In the genomic region with DNA sequence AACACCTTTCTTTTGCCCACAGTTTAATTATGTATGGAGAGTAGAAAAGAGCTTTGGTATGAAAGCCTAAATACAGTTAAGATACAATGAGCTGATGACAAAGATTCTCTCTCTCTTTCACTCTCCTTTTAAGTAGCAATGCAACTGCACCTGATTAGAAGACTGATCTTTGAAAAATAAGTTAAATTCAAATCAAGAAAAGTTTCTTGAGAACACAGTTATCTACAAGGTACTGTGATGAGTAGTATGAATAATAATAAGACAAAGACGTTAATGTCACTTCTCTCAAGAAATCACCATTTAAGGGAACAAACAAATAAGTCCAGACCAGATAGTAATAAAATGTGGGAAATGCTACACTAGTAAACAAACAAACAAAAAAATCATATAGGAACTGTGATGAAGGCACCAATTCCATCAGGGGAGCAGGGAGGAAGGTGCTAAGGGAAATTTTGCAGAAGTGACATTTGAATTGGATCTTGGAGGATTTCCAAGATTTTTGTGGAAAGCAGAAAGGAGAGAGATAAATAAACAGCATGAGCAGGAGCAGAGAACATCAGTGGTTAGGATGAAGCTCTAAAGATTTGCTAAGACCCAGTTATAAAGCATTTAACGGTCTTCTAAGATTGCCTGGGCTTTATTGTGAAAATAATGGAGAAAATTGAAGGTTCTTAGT, we compare ENCODE assay signal across 11 cellular contexts.
DNase-seq lines count a peak whose midpoint lies in the region; ATAC-seq and TF ChIP-seq lines count a peak whose summit lies in the region.
"Had no signal": no experiment of that assay in that cellular context is flagged by ENCODE, and none has a peak within 500 bp of the region (broad histone marks: within the 10 kb centered on the region; RNA-seq: fewer than 3 reads in every experiment).

No MANE protein-coding gene starts in this region.

- H3K9ac ChIP-seq in HUES64 (ENCODE audit: low read depth, low read length) = no peak overlapping the region

- H3K4me1 Mint-ChIP-seq in Calu3 (ENCODE audit: low read depth, unreplicated experiment) = peaks cover 61% of the 10 kb centered on the region
- no peaks in the 10 kb centered on the region for H3K4me1 Mint-ChIP-seq in nephron progenitor cell

- H3K36me3 ChIP-seq in HUES64 (ENCODE audit: insufficient read depth, low read length) (no peaks in the 10 kb centered on the region), muscle layer of duodenum (ENCODE audit: control insufficient read depth in 1 of 2, insufficient read depth in 2 of 2, low read length in 2 of 2) (peaks cover 0 to 27% of the 10 kb centered on the region in 2 donors), gastrocnemius medialis (no peaks in the 10 kb centered on the region)

- H3K4me3 ChIP-seq in HUES64 (ENCODE audit: low read length) = no peak overlapping the region
- no peak overlapping the region for H3K4me3 ChIP-seq in cardiac fibroblast (replicated peaks in 1 of 2; ENCODE audit: low read depth in 2 of 2, low read length in 2 of 2)
- no peak overlapping the region for H3K4me3 ChIP-seq in muscle layer of duodenum (ENCODE audit: low read depth in 1 of 2, low read length in 2 of 2)
- no peak overlapping the region for H3K4me3 ChIP-seq in gastrocnemius medialis

- no peaks in the 10 kb centered on the region for H3K9me3 ChIP-seq in HUES64 (ENCODE audit: insufficient read depth, low read depth, low read length)
- no peaks in the 10 kb centered on the region for H3K9me3 ChIP-seq in muscle layer of duodenum (ENCODE audit: control insufficient read depth in 1 of 2, low read length in 2 of 2)
- no peaks in the 10 kb centered on the region for H3K9me3 ChIP-seq in gastrocnemius medialis

- no peak for DNase-seq in Calu3
- DNase-seq in cardiac fibroblast (ENCODE audit: low read depth in 2 of 2) = peak; percentile 44 to 66
- DNase-seq in hypothalamus (lab: John Stamatoyannopoulos, UW) = no peak
- no peak for DNase-seq in NCI-H1092 (lab: John Stamatoyannopoulos, UW)
- no peak for DNase-seq in nephron progenitor cell
- no peak for DNase-seq in gastrocnemius medialis
- DNase-seq: activated effector memory CD4-positive, alpha-beta T cell treated with Interleukin-2 at 50 U/mL for 16 hours; naive thymus-derived CD8-positive, alpha-beta T cell; T-cell had no signal

- no TSS peak for BruUV-seq in Calu3 (replicated peaks; lab: Mats Ljungman, UMichigan)

- H3K4me3 Mint-ChIP-seq in Calu3 (ENCODE audit: low read depth, unreplicated experiment) (peak overlapping the region; percentile 63), nephron progenitor cell (no peak overlapping the region)
- H3K4me3 Mint-ChIP-seq: naive thymus-derived CD8-positive, alpha-beta T cell; T-cell had no signal

- CTCF ChIA-PET in Calu3 (lab: Charles Lee) = interaction anchor here (1.0 to 2.0 kb wide), 3 partner anchors 14 to 163 kb away, joined by 3 to 10 read pairs (median 7); no protein-coding TSS in a partner anchor

- intact Hi-C loops in Calu3 (cut with micrococcal nuclease; ENCODE audit: unreplicated experiment) = loop anchor here (5.0 kb wide), 1 partner anchor 67 kb away; no protein-coding TSS in a partner anchor
- intact Hi-C loops in gastrocnemius medialis (cut with DNase I; ENCODE audit: low total_unique reads) = no loop called here

- peaks cover 9% of the 10 kb centered on the region; the same call in 1 of the 2 replicates for H3K4me1 ChIP-seq in HUES64 (ENCODE audit: insufficient read depth, low read length)
- H3K4me1 ChIP-seq in muscle layer of duodenum (ENCODE audit: control insufficient read depth in 1 of 2, insufficient read depth in 2 of 2, low read length in 2 of 2) = peaks cover 0 to 12% of the 10 kb centered on the region in 2 donors
- peaks cover 13 to 15% of the 10 kb centered on the region in 2 donors for H3K4me1 ChIP-seq in gastrocnemius medialis

- H3K36me3 Mint-ChIP-seq in Calu3 (ENCODE audit: insufficient read depth, unreplicated experiment) = peaks cover 13% of the 10 kb centered on the region
- no peaks in the 10 kb centered on the region for H3K36me3 Mint-ChIP-seq in nephron progenitor cell (ENCODE audit: low read depth)
- H3K36me3 Mint-ChIP-seq: naive thymus-derived CD8-positive, alpha-beta T cell; T-cell had no signal

- H3K27ac ChIP-seq in HUES64 (ENCODE audit: low read depth, low read length) = peak overlapping the region; percentile 37; the same call in 1 of the 2 replicates
- peak overlapping the region; percentile 80 for H3K27ac ChIP-seq in muscle layer of duodenum (ENCODE audit: low read length)
- H3K27ac ChIP-seq in gastrocnemius medialis = no peak overlapping the region

- no peak for TF ChIP-seq CTCF in Calu3 (IDR thresholded peaks at IDR 0.05; ENCODE audit: unreplicated experiment)
- no peak for TF ChIP-seq CTCF in cardiac fibroblast (IDR thresholded peaks at IDR 0.05; ENCODE audit: low read depth, low read length)
- TF ChIP-seq CTCF in nephron progenitor cell (IDR thresholded peaks at IDR 0.05) = no peak
- TF ChIP-seq CTCF in gastrocnemius medialis (IDR thresholded peaks at IDR 0.05 in 4 of 5, conservative IDR thresholded peaks at IDR 0.05 in 1 of 5) = no peak

- 95% methylated on average over 1 of the region's 2 CpGs for WGBS in HUES64

- H3K27me3 ChIP-seq in HUES64 (ENCODE audit: insufficient read depth, low read length) (no peaks in the 10 kb centered on the region), muscle layer of duodenum (ENCODE audit: low read depth, low read length) (no peaks in the 10 kb centered on the region), gastrocnemius medialis (no peaks in the 10 kb centered on the region)

- H3K9me3 Mint-ChIP-seq in Calu3 (ENCODE audit: low read depth, unreplicated experiment) (no peaks in the 10 kb centered on the region), nephron progenitor cell (no peaks in the 10 kb centered on the region)
- H3K9me3 Mint-ChIP-seq: naive thymus-derived CD8-positive, alpha-beta T cell; T-cell had no signal

- H3K27ac Mint-ChIP-seq in Calu3 (ENCODE audit: unreplicated experiment) = peak overlapping the region; percentile 93
- no peak overlapping the region for H3K27ac Mint-ChIP-seq in nephron progenitor cell
- H3K27ac Mint-ChIP-seq: T-cell had no signal

- in situ Hi-C loops in gastrocnemius medialis (cut with MboI; ENCODE audit: low sequenced_read_pairs in 4 of 4) = no loop called here

- no peak for TF ChIP-seq POLR2A in gastrocnemius medialis (IDR thresholded peaks at IDR 0.05)

- H3K27me3 Mint-ChIP-seq in Calu3 (ENCODE audit: unreplicated experiment) (no peaks in the 10 kb centered on the region), nephron progenitor cell (ENCODE audit: low read depth, poor library complexity) (no peaks in the 10 kb centered on the region)
- H3K27me3 Mint-ChIP-seq: naive thymus-derived CD8-positive, alpha-beta T cell; T-cell had no signal

- no peak for ATAC-seq in gastrocnemius medialis

Comparison
In these comparisons a context has a peak if more than half of its experiments do, and no peak if none do; other contexts are left out.
1. DNase-seq: peak in cardiac fibroblast (2 of 2); none in Calu3 (single experiment), hypothalamus (0 of 51), NCI-H1092 (single experiment), nephron progenitor cell (single experiment) and gastrocnemius medialis (0 of 2).
2. H3K27ac ChIP-seq: peak in HUES64 (single experiment) and muscle layer of duodenum (single experiment); none in gastrocnemius medialis (0 of 4).